Comparison of ENCODE assay signal across 1 cellular context in the genomic region with DNA sequence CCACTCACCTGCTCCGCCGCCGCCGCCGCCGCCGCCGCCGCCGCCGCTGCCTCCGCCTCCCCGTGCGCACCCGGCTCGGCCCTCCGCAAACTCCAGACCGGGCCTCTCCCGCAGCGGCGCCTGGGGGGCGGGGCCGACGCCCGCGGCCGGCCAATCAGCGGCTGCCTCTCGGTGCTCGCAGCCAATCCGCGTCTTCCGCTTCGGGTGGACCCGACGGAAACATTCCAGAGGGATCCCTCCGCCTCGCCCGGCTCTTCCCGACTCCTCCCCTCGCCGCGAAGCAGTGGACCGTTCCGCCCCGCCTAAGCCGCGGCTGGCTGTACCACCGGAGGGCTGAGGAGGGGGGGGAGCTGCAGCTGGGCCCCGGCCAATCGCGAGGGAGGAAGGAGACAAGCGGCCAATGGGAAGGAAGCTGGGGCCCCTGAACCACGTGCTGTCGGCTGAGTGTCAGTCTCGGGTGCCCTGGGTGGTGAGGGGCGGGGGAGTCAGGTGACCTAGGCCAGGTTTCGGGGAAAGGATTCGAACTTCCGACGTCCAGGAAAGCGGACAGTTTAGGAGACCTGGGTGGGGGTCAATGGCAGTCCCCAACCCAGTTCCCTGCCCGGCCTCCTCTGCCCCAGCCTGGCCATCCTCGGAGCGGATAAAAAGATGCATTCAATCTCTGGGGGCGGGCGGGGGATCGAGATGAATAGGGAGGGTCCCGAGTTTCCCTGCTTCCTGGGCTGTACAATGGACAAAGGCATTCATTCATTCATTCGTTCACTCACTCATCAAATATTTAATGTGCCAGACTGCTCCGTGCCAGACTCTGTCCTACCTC.
TF ChIP-seq lines count a peak whose summit lies in the region.

A gene with protein sequence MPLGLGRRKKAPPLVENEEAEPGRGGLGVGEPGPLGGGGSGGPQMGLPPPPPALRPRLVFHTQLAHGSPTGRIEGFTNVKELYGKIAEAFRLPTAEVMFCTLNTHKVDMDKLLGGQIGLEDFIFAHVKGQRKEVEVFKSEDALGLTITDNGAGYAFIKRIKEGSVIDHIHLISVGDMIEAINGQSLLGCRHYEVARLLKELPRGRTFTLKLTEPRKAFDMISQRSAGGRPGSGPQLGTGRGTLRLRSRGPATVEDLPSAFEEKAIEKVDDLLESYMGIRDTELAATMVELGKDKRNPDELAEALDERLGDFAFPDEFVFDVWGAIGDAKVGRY (minus strand): TSS at position 99 of the 820 bp plus-strand sequence. CDS start 13,151 bp downstream, outside the sequence.

TF ChIP-seq in K562, 482 proteins besides CTCF, POLR2A, EP300 and RAD21 (continued from another document and continues in another):
- TF ChIP-seq ARID3A (IDR thresholded peaks at IDR 0.05; ENCODE audit: borderline replicate concordance, low read depth, low read length) (no peak), LCOR (CRISPR knock-in tag; IDR thresholded peaks at IDR 0.05) (peak; percentile 71; the same call in 1 of the 2 replicates), CREM (IDR thresholded peaks at IDR 0.05; ENCODE audit: low read depth) (peak; percentile 67; the same call in 1 of the 2 replicates), ETS1 (conservative IDR thresholded peaks at IDR 0.05; ENCODE audit: control insufficient read depth, low read depth, low read length) (peak; percentile 81; the same call in 1 of the 2 replicates), HNRNPLL (IDR thresholded peaks at IDR 0.05; ENCODE audit: low read depth, low read length, poor library complexity, severe bottlenecking) (peak; percentile 85), STAT5A (IDR thresholded peaks at IDR 0.05; ENCODE audit: borderline replicate concordance, low read length) (no peak), ESRRA (IDR thresholded peaks at IDR 0.05; ENCODE audit: borderline replicate concordance, low read depth) (peak; percentile 62), ZNF143 (CRISPR knock-in tag; IDR thresholded peaks at IDR 0.05) (no peak), ATF3 (IDR thresholded peaks at IDR 0.05) (0 out of 2 replicates have a peak, but pooled peaks have one; percentile 14), ATF3 (CRISPR knock-in tag; conservative IDR thresholded peaks at IDR 0.05) (no peak), GABPA (tag; conservative IDR thresholded peaks at IDR 0.05; ENCODE audit: low read depth) (peak; percentile 60), ATF2 (CRISPR knock-in tag; IDR thresholded peaks at IDR 0.05) (no peak), BRF1 (IDR thresholded peaks at IDR 0.05; ENCODE audit: borderline replicate concordance, extremely low read depth, insufficient read length) (no peak), ZNF445 (CRISPR knock-in tag; IDR thresholded peaks at IDR 0.05; ENCODE audit: low read depth) (no peak), NFE2 (IDR thresholded peaks at IDR 0.05; ENCODE audit: low read depth) (no peak), MNT (conservative IDR thresholded peaks at IDR 0.05) (peak; percentile 97 to 98), ZBTB5 (IDR thresholded peaks at IDR 0.05) (peak; percentile 99), ZZZ3 (IDR thresholded peaks at IDR 0.05) (no peak), NR0B1 (IDR thresholded peaks at IDR 0.05; ENCODE audit: partially characterized antibody) (no peak), KAT2B (IDR thresholded peaks at IDR 0.05; ENCODE audit: low read depth, low read length) (no peak), ZBTB17 (CRISPR knock-in tag; IDR thresholded peaks at IDR 0.05) (peak; percentile 69; the same call in 1 of the 2 replicates), LEF1 (IDR thresholded peaks at IDR 0.05) (no peak), SMARCA5 (IDR thresholded peaks at IDR 0.05) (no peak), EP400 (IDR thresholded peaks at IDR 0.05) (peak; percentile 75), TRIM24 (IDR thresholded peaks at IDR 0.05) (peak in 1 of 2 experiments; percentile 66; a peak in 1 of 4 replicates), GTF2A2 (tag; IDR thresholded peaks at IDR 0.05) (no peak), NUFIP1 (IDR thresholded peaks at IDR 0.05; ENCODE audit: partially characterized antibody) (no peak), KAT8 (IDR thresholded peaks at IDR 0.05; ENCODE audit: low read depth) (no peak), ARID2 (IDR thresholded peaks at IDR 0.05) (no peak), TEAD2 (tag; IDR thresholded peaks at IDR 0.05) (peak; percentile 59; the same call in 1 of the 2 replicates), MTF1 (CRISPR knock-in tag; IDR thresholded peaks at IDR 0.05; ENCODE audit: borderline replicate concordance) (no peak), BRD9 (IDR thresholded peaks at IDR 0.05; ENCODE audit: low read depth, partially characterized antibody) (no peak), FOXA1 (IDR thresholded peaks at IDR 0.05; ENCODE audit: borderline replicate concordance) (no peak), HLTF (IDR thresholded peaks at IDR 0.05) (no peak), MCM2 (IDR thresholded peaks at IDR 0.05; ENCODE audit: low read depth) (no peak), ILK (tag; IDR thresholded peaks at IDR 0.05; ENCODE audit: borderline replicate concordance, low read depth) (no peak), SMAD2 (IDR thresholded peaks at IDR 0.05; ENCODE audit: low read depth, low read length) (no peak), RBM39 (optimal IDR thresholded peaks at IDR 0.05; ENCODE audit: low read depth, low read length) (no peak), SAP30 (IDR thresholded peaks at IDR 0.05; ENCODE audit: borderline replicate concordance, insufficient read depth, low read depth, low read length, poor library complexity, severe bottlenecking) (peak; percentile 74), SIX5 (IDR thresholded peaks at IDR 0.05; ENCODE audit: borderline replicate concordance in 1 of 2, insufficient read depth in 1 of 2, low read depth in 1 of 2, low read length in 2 of 2) (peak; percentile 14 to 32; a peak in 1 of 4 replicates)
- TF ChIP-seq, protein P1, sequence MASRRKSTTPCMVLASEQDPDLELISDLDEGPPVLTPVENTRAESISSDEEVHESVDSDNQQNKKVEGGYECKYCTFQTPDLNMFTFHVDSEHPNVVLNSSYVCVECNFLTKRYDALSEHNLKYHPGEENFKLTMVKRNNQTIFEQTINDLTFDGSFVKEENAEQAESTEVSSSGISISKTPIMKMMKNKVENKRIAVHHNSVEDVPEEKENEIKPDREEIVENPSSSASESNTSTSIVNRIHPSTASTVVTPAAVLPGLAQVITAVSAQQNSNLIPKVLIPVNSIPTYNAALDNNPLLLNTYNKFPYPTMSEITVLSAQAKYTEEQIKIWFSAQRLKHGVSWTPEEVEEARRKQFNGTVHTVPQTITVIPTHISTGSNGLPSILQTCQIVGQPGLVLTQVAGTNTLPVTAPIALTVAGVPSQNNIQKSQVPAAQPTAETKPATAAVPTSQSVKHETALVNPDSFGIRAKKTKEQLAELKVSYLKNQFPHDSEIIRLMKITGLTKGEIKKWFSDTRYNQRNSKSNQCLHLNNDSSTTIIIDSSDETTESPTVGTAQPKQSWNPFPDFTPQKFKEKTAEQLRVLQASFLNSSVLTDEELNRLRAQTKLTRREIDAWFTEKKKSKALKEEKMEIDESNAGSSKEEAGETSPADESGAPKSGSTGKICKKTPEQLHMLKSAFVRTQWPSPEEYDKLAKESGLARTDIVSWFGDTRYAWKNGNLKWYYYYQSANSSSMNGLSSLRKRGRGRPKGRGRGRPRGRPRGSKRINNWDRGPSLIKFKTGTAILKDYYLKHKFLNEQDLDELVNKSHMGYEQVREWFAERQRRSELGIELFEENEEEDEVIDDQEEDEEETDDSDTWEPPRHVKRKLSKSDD (conservative IDR thresholded peaks at IDR 0.05; ENCODE audit: low read length) = no peak
- TF ChIP-seq, protein P2, sequence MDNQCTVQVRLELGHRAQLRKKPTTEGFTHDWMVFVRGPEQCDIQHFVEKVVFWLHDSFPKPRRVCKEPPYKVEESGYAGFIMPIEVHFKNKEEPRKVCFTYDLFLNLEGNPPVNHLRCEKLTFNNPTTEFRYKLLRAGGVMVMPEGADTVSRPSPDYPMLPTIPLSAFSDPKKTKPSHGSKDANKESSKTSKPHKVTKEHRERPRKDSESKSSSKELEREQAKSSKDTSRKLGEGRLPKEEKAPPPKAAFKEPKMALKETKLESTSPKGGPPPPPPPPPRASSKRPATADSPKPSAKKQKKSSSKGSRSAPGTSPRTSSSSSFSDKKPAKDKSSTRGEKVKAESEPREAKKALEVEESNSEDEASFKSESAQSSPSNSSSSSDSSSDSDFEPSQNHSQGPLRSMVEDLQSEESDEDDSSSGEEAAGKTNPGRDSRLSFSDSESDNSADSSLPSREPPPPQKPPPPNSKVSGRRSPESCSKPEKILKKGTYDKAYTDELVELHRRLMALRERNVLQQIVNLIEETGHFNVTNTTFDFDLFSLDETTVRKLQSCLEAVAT (IDR thresholded peaks at IDR 0.05) = peak in 1 of 2 experiments; percentile 98; a peak in 2 of 4 replicates
